2 cellular contexts compared by ENCODE assay signal in genomic region chr19:35293733-35294309, GRCh38.
TF ChIP-seq lines count a peak whose summit lies in the region.

No MANE protein-coding gene starts in this region.

TF ChIP-seq in HEK293, 187 proteins besides CTCF, POLR2A, EP300 and RAD21:
- TF ChIP-seq, protein P1, sequence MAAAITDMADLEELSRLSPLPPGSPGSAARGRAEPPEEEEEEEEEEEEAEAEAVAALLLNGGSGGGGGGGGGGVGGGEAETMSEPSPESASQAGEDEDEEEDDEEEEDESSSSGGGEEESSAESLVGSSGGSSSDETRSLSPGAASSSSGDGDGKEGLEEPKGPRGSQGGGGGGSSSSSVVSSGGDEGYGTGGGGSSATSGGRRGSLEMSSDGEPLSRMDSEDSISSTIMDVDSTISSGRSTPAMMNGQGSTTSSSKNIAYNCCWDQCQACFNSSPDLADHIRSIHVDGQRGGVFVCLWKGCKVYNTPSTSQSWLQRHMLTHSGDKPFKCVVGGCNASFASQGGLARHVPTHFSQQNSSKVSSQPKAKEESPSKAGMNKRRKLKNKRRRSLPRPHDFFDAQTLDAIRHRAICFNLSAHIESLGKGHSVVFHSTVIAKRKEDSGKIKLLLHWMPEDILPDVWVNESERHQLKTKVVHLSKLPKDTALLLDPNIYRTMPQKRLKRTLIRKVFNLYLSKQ (tag by site-specific recombination; IDR thresholded peaks at IDR 0.05; ENCODE audit: borderline replicate concordance): no peak
- no peak for TF ChIP-seq KLF16 (tag by site-specific recombination; IDR thresholded peaks at IDR 0.05)
- no peak for TF ChIP-seq ZNF747 (tag by site-specific recombination; IDR thresholded peaks at IDR 0.05)
- peak; percentile 70 for TF ChIP-seq ZFHX2 (tag by site-specific recombination; conservative IDR thresholded peaks at IDR 0.05)
- peak; percentile 63 for TF ChIP-seq EGR2 (tag by site-specific recombination; IDR thresholded peaks at IDR 0.05; ENCODE audit: low read depth)

TF ChIP-seq in K562, 482 proteins besides CTCF, POLR2A, EP300 and RAD21:
- no peak for TF ChIP-seq ILK (tag; IDR thresholded peaks at IDR 0.05; ENCODE audit: borderline replicate concordance, low read depth)
- TF ChIP-seq HMG20A (CRISPR knock-in tag; conservative IDR thresholded peaks at IDR 0.05): no peak
- TF ChIP-seq, protein P2, sequence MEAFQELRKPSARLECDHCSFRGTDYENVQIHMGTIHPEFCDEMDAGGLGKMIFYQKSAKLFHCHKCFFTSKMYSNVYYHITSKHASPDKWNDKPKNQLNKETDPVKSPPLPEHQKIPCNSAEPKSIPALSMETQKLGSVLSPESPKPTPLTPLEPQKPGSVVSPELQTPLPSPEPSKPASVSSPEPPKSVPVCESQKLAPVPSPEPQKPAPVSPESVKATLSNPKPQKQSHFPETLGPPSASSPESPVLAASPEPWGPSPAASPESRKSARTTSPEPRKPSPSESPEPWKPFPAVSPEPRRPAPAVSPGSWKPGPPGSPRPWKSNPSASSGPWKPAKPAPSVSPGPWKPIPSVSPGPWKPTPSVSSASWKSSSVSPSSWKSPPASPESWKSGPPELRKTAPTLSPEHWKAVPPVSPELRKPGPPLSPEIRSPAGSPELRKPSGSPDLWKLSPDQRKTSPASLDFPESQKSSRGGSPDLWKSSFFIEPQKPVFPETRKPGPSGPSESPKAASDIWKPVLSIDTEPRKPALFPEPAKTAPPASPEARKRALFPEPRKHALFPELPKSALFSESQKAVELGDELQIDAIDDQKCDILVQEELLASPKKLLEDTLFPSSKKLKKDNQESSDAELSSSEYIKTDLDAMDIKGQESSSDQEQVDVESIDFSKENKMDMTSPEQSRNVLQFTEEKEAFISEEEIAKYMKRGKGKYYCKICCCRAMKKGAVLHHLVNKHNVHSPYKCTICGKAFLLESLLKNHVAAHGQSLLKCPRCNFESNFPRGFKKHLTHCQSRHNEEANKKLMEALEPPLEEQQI (IDR thresholded peaks at IDR 0.05): no peak
- TF ChIP-seq E2F6 (IDR thresholded peaks at IDR 0.05; ENCODE audit: borderline replicate concordance in 1 of 2, extremely low read depth in 1 of 2, insufficient read depth in 1 of 2, insufficient read length in 1 of 2, low read depth in 1 of 2, low read length in 1 of 2, poor library complexity in 1 of 2, severe bottlenecking in 1 of 2): peak in 1 of 2 experiments; percentile 63
- TF ChIP-seq EHMT2 (IDR thresholded peaks at IDR 0.05): no peak
- peak; percentile 31 for TF ChIP-seq EGR1 (conservative IDR thresholded peaks at IDR 0.05)
TF ChIP-seq in K562: peak in this region for 2.
